21 cellular contexts compared by ENCODE assay signal in genomic region chr3:37897763-37898162, GRCh38. TPM values are rescaled to one million over a fixed set of nuclear protein-coding genes. Genes with fewer than 3 reads are reported as not detected.
A peak's percentile ranks its signal among the peaks of the same experiment; 100 is the strongest.
DNase-seq lines count a peak whose midpoint lies in the region; ATAC-seq, FAIRE-seq and TF ChIP-seq lines count a peak whose summit lies in the region.
"Had no signal": no experiment of that assay in that cellular context is flagged by ENCODE, and none has a peak within 500 bp of the region (broad histone marks: within the 10 kb centered on the region; RNA-seq: fewer than 3 reads in every experiment).

No MANE protein-coding gene starts in this region.

- TF ChIP-seq CTCF in heart left ventricle (IDR thresholded peaks at IDR 0.05) (no peak), left ventricle myocardium inferior (IDR thresholded peaks at IDR 0.05; ENCODE audit: borderline replicate concordance) (no peak)

- peak overlapping the region in 7 of 12 donors; percentile 13 to 58 (median 32) for H3K27ac ChIP-seq in heart left ventricle
- peak overlapping the region; percentile 42 for H3K27ac ChIP-seq in left ventricle myocardium inferior (replicated peaks)
- peak overlapping the region; percentile 50 for H3K27ac ChIP-seq in rectal smooth muscle tissue (ENCODE audit: low read depth, low read length)
- no peak overlapping the region for H3K27ac ChIP-seq in small intestine (ENCODE audit: low read depth in 1 of 2, low read length in 1 of 2)
- H3K27ac ChIP-seq: RWPE1 had no signal

- TF ChIP-seq POLR2A in heart left ventricle (IDR thresholded peaks at IDR 0.05) = no peak

- FAIRE-seq in small intestine (lab: Jason Lieb, UNC) = no peak
- FAIRE-seq: D721Med, HepG2 had no signal

- intact Hi-C loops in heart left ventricle (cut with DNase I) = no loop called here
- intact Hi-C loops in Right ventricle myocardium inferior (cut with DNase I) = no loop called here
- intact Hi-C loops in left ventricle myocardium inferior (cut with micrococcal nuclease) = no loop called here

- H3K9me3 ChIP-seq in heart left ventricle (no peaks in the 10 kb centered on the region), left ventricle myocardium inferior (replicated peaks) (no peaks in the 10 kb centered on the region), small intestine (ENCODE audit: control insufficient read depth, low read depth) (no peaks in the 10 kb centered on the region)
- H3K9me3 ChIP-seq: BE2C had no signal

- no peak for DNase-seq in heart left ventricle
- DNase-seq in Right ventricle myocardium inferior (ENCODE audit: missing footprints) = no peak
- no peak for DNase-seq in left ventricle myocardium inferior
- no peak for DNase-seq in C1 segment of cervical spinal cord (lab: John Stamatoyannopoulos, UW)
- no peak for DNase-seq in NCI-H748 treated with DMSO at 0.1 percent for 48 hours (lab: John Stamatoyannopoulos, UW)
- DNase-seq in NOMO-1 (lab: John Stamatoyannopoulos, UW; ENCODE audit: unreplicated experiment in 2 of 2) = no peak
- DNase-seq in small intestine = no peak
- DNase-seq: 8988T; BE2C; CD4-positive, alpha-beta memory T cell; DMS79; H9; NCI-H1092; NCI-H1694; NCI-H345; NCI-H526; PC-3 had no signal

- no peak overlapping the region for H3K9ac ChIP-seq in rectal smooth muscle tissue (ENCODE audit: low read length)

- H3K4me3 ChIP-seq in heart left ventricle (peak overlapping the region in 1 of 12 donors; percentile 14), left ventricle myocardium inferior (no peak overlapping the region), rectal smooth muscle tissue (ENCODE audit: low read length) (no peak overlapping the region), small intestine (ENCODE audit: low read depth in 1 of 2, low read length in 2 of 2) (peak overlapping the region in 1 of 2 donors; percentile 3)

- H3K27me3 ChIP-seq in heart left ventricle = no peaks in the 10 kb centered on the region
- H3K27me3 ChIP-seq in left ventricle myocardium inferior (ENCODE audit: low read depth) = no peaks in the 10 kb centered on the region
- H3K27me3 ChIP-seq in rectal smooth muscle tissue (ENCODE audit: control insufficient read depth, insufficient read depth, low read length) = no peaks in the 10 kb centered on the region
- no peaks in the 10 kb centered on the region for H3K27me3 ChIP-seq in small intestine (ENCODE audit: control insufficient read depth in 2 of 2, insufficient read depth in 2 of 2, low read length in 2 of 2)
- H3K27me3 ChIP-seq: BE2C had no signal

- ATAC-seq in heart left ventricle (peak in 3 of 4 donors; percentile 30 to 54 (median 45)), Right ventricle myocardium inferior (no peak)
- ATAC-seq: HepG2, PC-3 had no signal

- WGBS in heart left ventricle, 4 donors = 32 to 43% (median 34%) methylated on average over 6 of the region's 6 CpGs
- WGBS in small intestine, 3 donors = 65 to 87% (median 77%) methylated on average over 6 of the region's 6 CpGs

- H3K36me3 ChIP-seq in heart left ventricle (no peaks in the 10 kb centered on the region), left ventricle myocardium inferior (no peaks in the 10 kb centered on the region), rectal smooth muscle tissue (ENCODE audit: control insufficient read depth, insufficient read depth, low read length) (no peaks in the 10 kb centered on the region), small intestine (ENCODE audit: control insufficient read depth in 2 of 2, insufficient read depth in 2 of 2, low read length in 2 of 2) (no peaks in the 10 kb centered on the region)
- H3K36me3 ChIP-seq: BE2C had no signal

- H3K4me1 ChIP-seq in heart left ventricle (peaks cover 3 to 65% (median 42%) of the 10 kb centered on the region in 12 donors), left ventricle myocardium inferior (peaks cover 69% of the 10 kb centered on the region), rectal smooth muscle tissue (ENCODE audit: control insufficient read depth, insufficient read depth, low read length) (peaks cover 26% of the 10 kb centered on the region), small intestine (ENCODE audit: control insufficient read depth in 2 of 2, insufficient read depth in 1 of 2, low read depth in 1 of 2, low read length in 1 of 2) (peaks cover 0 to 3% of the 10 kb centered on the region in 2 donors)
- H3K4me1 ChIP-seq: BE2C had no signal

RNA-seq across cellular contexts. Expression of gene CTDSPL, which starts 36.1 kb away (rescaled TPM):
- total RNA-seq in heart left ventricle = 10 to 100 TPM; 26.3 to 54.6 (median 38.0) TPM
- 1 to 10 TPM; 9.2 to 9.9 TPM for polyA plus RNA-seq in heart left ventricle
- 47.3 TPM for total RNA-seq in Right ventricle myocardium inferior
- 56.3 TPM for total RNA-seq in left ventricle myocardium inferior
- 10 to 100 TPM; 11.6 to 16.7 (median 12.3) TPM for polyA plus RNA-seq in small intestine

Comparison
In these comparisons a context has a peak if more than half of its experiments do, and no peak if none do; other contexts are left out.
1. H3K27ac ChIP-seq: peak in heart left ventricle (7 of 12), left ventricle myocardium inferior (single experiment) and rectal smooth muscle tissue (single experiment); none in small intestine (0 of 2).